ENCODE assay signal across 9 cellular contexts in the genomic region with DNA sequence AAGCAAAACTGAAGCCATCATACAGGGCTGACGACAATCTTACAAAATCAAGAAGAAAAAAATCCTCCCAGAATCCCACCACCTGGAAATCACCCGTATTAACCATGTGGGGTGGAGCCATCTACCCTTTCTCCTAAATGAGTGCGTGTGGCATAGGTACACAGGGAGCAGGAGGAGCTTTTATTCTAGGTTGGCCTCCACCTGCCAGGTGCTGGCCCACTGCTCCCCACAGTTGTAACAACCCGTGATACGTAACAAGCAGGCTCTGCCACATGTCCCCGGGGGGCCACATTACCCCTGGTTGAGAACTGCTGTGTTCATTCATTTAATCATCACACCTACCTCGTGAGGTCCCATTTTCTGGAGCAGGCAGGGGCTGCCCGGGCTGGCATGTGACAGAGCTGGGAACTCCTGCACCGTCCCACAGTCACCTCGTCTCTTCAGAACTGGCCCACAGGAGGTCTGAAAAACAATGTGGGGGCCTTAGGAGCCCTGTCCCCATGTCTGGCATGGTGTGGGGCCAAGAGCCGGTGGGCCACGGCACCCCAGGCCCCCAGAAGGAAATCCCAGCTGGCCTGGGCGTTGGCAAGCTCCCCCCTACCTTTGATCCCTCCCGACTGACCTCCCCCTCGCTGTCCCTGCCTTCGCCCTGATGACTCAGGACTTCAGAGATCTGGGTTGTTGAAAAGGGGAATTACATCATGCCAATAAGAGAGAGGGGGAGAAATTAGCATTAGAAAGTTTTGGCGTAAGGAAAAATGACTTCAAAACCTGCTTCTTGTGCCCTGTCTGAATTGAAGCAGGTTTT. TPM values are rescaled to one million over a fixed set of nuclear protein-coding genes. Genes with fewer than 3 reads are reported as not detected.
DNase-seq lines count a peak whose midpoint lies in the region; ATAC-seq, FAIRE-seq and TF ChIP-seq lines count a peak whose summit lies in the region.
"Had no signal": no experiment of that assay in that cellular context is flagged by ENCODE, and none has a peak within 500 bp of the region (broad histone marks: within the 10 kb centered on the region; RNA-seq: fewer than 3 reads in every experiment).

No MANE protein-coding gene starts in this region.

- H3K27ac ChIP-seq in trophoblast cell (ENCODE audit: low read depth, low read length) = no peak overlapping the region

- no peak overlapping the region for H4K12ac ChIP-seq in trophoblast cell (ENCODE audit: low read depth, low read length)

- peak overlapping the region; percentile 25 for H3K18ac ChIP-seq in trophoblast cell (ENCODE audit: low read length)

- POLR2A ChIA-PET in GM10248 (lab: Yijun Ruan, JAX) = no interaction called here

- H3K4me2 ChIP-seq in trophoblast cell (ENCODE audit: low read length) = no peak overlapping the region

- H3K14ac ChIP-seq in trophoblast cell (ENCODE audit: low read length) = no peak overlapping the region

- H3K36me3 ChIP-seq in trophoblast cell (ENCODE audit: control insufficient read depth in 1 of 2, insufficient read depth in 2 of 2, low read length in 2 of 2) = peaks cover 40 to 42% of the 10 kb centered on the region in 2 experiments

- DNase-seq in H54 (ENCODE audit: insufficient read length, low spot score) (peak; percentile 89), fibroblast of peridontal ligament (ENCODE audit: extremely low read depth) (peak; percentile 44), trophoblast cell (peak in 1 of 2 donors; percentile 39), NCI-H1105 treated with DMSO at 0.1 percent for 48 hours (lab: John Stamatoyannopoulos, UW) (no peak), NCI-H1436 treated with DMSO at 0.1 percent for 48 hours (lab: John Stamatoyannopoulos, UW) (no peak), GM10248 (ENCODE audit: extremely low spot score) (no peak), NCI-H526 (lab: John Stamatoyannopoulos, UW) (no peak)
- DNase-seq: SHP77 had no signal

- TF ChIP-seq CTCF in GM10248 (IDR thresholded peaks at IDR 0.05; ENCODE audit: control extremely low read depth, extremely low read depth, low read depth, missing control alignments) = no peak

- CTCF ChIA-PET in GM10248 (lab: Yijun Ruan, JAX) = interaction anchor here (1.0 kb wide), 2 partner anchors 22 to 40 kb away, joined by 3 read pairs; no protein-coding TSS in a partner anchor

- H4K8ac ChIP-seq in trophoblast cell (ENCODE audit: low read depth, low read length) = no peak overlapping the region

- no peak overlapping the region for H4K91ac ChIP-seq in trophoblast cell (ENCODE audit: low read depth, low read length)

- no peak overlapping the region for H2BK12ac ChIP-seq in trophoblast cell (ENCODE audit: low read length)

- no CpG with 5 or more reads among the region's 17 CpGs for WGBS in trophoblast cell (ENCODE audit: extremely low coverage, insufficient coverage, insufficient read length)

- peaks cover 36% of the 10 kb centered on the region for H3K79me2 ChIP-seq in trophoblast cell (ENCODE audit: control insufficient read depth, insufficient read depth, low read length, poor library complexity)

- H3K79me1 ChIP-seq in trophoblast cell (ENCODE audit: low read length) = no peaks in the 10 kb centered on the region

- no peak overlapping the region for H3K9ac ChIP-seq in trophoblast cell (ENCODE audit: low read length)

- H2BK5ac ChIP-seq in trophoblast cell (ENCODE audit: low read depth, low read length, poor library complexity) = no peak overlapping the region

- no peak overlapping the region for H3K4me3 ChIP-seq in trophoblast cell (ENCODE audit: low read depth, low read length)

- no peak overlapping the region for H2BK120ac ChIP-seq in trophoblast cell (ENCODE audit: insufficient read depth, low read length, poor library complexity)

- peak; percentile 84 for ATAC-seq in SK-N-SH treated with all-trans-retinoic acid at 6 μM for 48 hours

- H3K23ac ChIP-seq in trophoblast cell (ENCODE audit: low read length) = no peak overlapping the region

- H3K27me3 ChIP-seq in trophoblast cell (ENCODE audit: insufficient read depth, low read length) = no peaks in the 10 kb centered on the region

- no peak for FAIRE-seq in H54 (lab: Jason Lieb, UNC)

- no peak for TF ChIP-seq POLR2A in H54 (IDR thresholded peaks at IDR 0.05; ENCODE audit: low read depth, low read length)

- peak overlapping the region; percentile 17 for H2AFZ ChIP-seq in trophoblast cell (ENCODE audit: insufficient read depth, low read length, poor library complexity)

- H2AK5ac ChIP-seq in trophoblast cell (ENCODE audit: low read length) = no peak overlapping the region

- peaks cover 7 to 17% of the 10 kb centered on the region in 2 experiments for H3K4me1 ChIP-seq in trophoblast cell (ENCODE audit: control insufficient read depth in 1 of 2, insufficient read depth in 2 of 2, low read length in 2 of 2)

- H3K4ac ChIP-seq in trophoblast cell (ENCODE audit: low read depth, low read length) = peak overlapping the region; percentile 36

- peaks cover 5% of the 10 kb centered on the region for H3K9me3 ChIP-seq in trophoblast cell (ENCODE audit: insufficient read depth, low read depth, low read length)

TF ChIP-seq in SK-N-SH treated with all-trans-retinoic acid at 6 μM for 48 hours, 23 proteins besides CTCF, POLR2A, EP300 and RAD21:
- TF ChIP-seq, protein P1, sequence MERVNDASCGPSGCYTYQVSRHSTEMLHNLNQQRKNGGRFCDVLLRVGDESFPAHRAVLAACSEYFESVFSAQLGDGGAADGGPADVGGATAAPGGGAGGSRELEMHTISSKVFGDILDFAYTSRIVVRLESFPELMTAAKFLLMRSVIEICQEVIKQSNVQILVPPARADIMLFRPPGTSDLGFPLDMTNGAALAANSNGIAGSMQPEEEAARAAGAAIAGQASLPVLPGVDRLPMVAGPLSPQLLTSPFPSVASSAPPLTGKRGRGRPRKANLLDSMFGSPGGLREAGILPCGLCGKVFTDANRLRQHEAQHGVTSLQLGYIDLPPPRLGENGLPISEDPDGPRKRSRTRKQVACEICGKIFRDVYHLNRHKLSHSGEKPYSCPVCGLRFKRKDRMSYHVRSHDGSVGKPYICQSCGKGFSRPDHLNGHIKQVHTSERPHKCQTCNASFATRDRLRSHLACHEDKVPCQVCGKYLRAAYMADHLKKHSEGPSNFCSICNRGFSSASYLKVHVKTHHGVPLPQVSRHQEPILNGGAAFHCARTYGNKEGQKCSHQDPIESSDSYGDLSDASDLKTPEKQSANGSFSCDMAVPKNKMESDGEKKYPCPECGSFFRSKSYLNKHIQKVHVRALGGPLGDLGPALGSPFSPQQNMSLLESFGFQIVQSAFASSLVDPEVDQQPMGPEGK (CRISPR knock-in tag; IDR thresholded peaks at IDR 0.05; ENCODE audit: borderline replicate concordance) = peak; percentile 53; the same call in 1 of the 2 replicates
- TF ChIP-seq ESRRG (CRISPR knock-in tag; IDR thresholded peaks at IDR 0.05) (no peak), ZC3H10 (CRISPR knock-in tag; IDR thresholded peaks at IDR 0.05) (no peak), PPARA (CRISPR knock-in tag; IDR thresholded peaks at IDR 0.05; ENCODE audit: borderline replicate concordance) (no peak)

RNA-seq across cellular contexts. Expression of a gene that starts 12.9 kb away (rescaled TPM):
- polyA plus RNA-seq in trophoblast cell (2013) = 78.7 and 79.2 TPM in 2 replicates

Comparison
In these comparisons a context has a peak if more than half of its experiments do, and no peak if none do; other contexts are left out.
1. DNase-seq: peak in H54 (single experiment) and fibroblast of peridontal ligament (single experiment); none in NCI-H1105 treated with DMSO at 0.1 percent for 48 hours (single experiment), NCI-H1436 treated with DMSO at 0.1 percent for 48 hours (single experiment), GM10248 (single experiment) and NCI-H526 (0 of 2).